Comparison of ENCODE assay signal across 1 cellular context in the genomic region with DNA sequence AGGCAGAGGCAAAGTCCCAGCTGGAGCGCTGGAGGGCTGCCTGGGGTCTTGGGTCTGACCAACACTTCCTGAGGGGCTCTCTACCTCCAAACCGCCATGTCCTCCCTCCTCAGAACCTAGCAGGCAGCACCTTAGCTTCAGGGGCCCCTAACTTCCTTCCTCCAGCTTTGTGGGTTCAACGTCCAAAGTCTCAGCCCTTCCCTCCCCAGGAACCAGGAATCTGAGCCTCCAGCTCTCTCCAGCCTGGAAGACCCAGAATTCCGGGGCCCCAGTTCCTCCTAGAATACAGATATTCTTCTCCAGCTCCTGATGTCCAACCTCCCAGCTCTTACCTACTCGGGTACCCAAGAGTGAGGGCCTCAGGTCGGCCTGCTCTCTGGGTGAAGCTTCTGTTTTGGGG.
TF ChIP-seq lines count a peak whose summit lies in the region.

No MANE protein-coding gene starts in this region.

TF ChIP-seq in HepG2, 621 proteins besides CTCF, POLR2A, EP300 and RAD21:
- TF ChIP-seq ZNF614 (CRISPR knock-in tag; IDR thresholded peaks at IDR 0.05; ENCODE audit: borderline replicate concordance) (no peak), KDM3A (CRISPR knock-in tag; IDR thresholded peaks at IDR 0.05; ENCODE audit: low read depth) (no peak), ZNF24 (IDR thresholded peaks at IDR 0.05) (no peak), HNF4G (IDR thresholded peaks at IDR 0.05; ENCODE audit: borderline replicate concordance, low read depth, low read length) (peak; percentile 9; the same call in 1 of the 2 replicates), HNF4G (CRISPR knock-in tag; IDR thresholded peaks at IDR 0.05; ENCODE audit: borderline replicate concordance, low read depth) (no peak), HNF4A (CRISPR knock-in tag; IDR thresholded peaks at IDR 0.05) (peak; percentile 10; the same call in 1 of the 2 replicates), KDM1A (CRISPR knock-in tag; IDR thresholded peaks at IDR 0.05) (no peak), ZNF235 (CRISPR knock-in tag; IDR thresholded peaks at IDR 0.05; ENCODE audit: borderline replicate concordance) (no peak)
- TF ChIP-seq, protein P1, sequence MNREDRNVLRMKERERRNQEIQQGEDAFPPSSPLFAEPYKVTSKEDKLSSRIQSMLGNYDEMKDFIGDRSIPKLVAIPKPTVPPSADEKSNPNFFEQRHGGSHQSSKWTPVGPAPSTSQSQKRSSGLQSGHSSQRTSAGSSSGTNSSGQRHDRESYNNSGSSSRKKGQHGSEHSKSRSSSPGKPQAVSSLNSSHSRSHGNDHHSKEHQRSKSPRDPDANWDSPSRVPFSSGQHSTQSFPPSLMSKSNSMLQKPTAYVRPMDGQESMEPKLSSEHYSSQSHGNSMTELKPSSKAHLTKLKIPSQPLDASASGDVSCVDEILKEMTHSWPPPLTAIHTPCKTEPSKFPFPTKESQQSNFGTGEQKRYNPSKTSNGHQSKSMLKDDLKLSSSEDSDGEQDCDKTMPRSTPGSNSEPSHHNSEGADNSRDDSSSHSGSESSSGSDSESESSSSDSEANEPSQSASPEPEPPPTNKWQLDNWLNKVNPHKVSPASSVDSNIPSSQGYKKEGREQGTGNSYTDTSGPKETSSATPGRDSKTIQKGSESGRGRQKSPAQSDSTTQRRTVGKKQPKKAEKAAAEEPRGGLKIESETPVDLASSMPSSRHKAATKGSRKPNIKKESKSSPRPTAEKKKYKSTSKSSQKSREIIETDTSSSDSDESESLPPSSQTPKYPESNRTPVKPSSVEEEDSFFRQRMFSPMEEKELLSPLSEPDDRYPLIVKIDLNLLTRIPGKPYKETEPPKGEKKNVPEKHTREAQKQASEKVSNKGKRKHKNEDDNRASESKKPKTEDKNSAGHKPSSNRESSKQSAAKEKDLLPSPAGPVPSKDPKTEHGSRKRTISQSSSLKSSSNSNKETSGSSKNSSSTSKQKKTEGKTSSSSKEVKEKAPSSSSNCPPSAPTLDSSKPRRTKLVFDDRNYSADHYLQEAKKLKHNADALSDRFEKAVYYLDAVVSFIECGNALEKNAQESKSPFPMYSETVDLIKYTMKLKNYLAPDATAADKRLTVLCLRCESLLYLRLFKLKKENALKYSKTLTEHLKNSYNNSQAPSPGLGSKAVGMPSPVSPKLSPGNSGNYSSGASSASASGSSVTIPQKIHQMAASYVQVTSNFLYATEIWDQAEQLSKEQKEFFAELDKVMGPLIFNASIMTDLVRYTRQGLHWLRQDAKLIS (CRISPR knock-in tag; IDR thresholded peaks at IDR 0.05), result no peak
- TF ChIP-seq, protein P2, sequence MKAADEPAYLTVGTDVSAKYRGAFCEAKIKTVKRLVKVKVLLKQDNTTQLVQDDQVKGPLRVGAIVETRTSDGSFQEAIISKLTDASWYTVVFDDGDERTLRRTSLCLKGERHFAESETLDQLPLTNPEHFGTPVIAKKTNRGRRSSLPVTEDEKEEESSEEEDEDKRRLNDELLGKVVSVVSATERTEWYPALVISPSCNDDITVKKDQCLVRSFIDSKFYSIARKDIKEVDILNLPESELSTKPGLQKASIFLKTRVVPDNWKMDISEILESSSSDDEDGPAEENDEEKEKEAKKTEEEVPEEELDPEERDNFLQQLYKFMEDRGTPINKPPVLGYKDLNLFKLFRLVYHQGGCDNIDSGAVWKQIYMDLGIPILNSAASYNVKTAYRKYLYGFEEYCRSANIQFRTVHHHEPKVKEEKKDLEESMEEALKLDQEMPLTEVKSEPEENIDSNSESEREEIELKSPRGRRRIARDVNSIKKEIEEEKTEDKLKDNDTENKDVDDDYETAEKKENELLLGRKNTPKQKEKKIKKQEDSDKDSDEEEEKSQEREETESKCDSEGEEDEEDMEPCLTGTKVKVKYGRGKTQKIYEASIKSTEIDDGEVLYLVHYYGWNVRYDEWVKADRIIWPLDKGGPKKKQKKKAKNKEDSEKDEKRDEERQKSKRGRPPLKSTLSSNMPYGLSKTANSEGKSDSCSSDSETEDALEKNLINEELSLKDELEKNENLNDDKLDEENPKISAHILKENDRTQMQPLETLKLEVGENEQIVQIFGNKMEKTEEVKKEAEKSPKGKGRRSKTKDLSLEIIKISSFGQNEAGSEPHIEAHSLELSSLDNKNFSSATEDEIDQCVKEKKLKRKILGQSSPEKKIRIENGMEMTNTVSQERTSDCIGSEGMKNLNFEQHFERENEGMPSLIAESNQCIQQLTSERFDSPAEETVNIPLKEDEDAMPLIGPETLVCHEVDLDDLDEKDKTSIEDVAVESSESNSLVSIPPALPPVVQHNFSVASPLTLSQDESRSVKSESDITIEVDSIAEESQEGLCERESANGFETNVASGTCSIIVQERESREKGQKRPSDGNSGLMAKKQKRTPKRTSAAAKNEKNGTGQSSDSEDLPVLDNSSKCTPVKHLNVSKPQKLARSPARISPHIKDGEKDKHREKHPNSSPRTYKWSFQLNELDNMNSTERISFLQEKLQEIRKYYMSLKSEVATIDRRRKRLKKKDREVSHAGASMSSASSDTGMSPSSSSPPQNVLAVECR (CRISPR knock-in tag; IDR thresholded peaks at IDR 0.05; ENCODE audit: borderline replicate concordance), result 0 out of 2 replicates have a peak, but pooled peaks have one; percentile 3
- TF ChIP-seq, protein P3, sequence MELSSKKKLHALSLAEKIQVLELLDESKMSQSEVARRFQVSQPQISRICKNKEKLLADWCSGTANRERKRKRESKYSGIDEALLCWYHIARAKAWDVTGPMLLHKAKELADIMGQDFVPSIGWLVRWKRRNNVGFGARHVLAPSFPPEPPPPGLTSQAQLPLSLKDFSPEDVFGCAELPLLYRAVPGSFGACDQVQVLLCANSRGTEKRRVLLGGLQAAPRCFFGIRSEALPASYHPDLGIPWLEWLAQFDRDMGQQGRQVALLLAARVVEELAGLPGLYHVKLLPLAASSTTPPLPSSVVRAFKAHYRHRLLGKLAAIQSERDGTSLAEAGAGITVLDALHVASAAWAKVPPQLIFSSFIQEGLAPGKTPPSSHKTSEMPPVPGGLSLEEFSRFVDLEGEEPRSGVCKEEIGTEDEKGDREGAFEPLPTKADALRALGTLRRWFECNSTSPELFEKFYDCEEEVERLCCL (CRISPR knock-in tag; IDR thresholded peaks at IDR 0.05; ENCODE audit: borderline replicate concordance), result no peak
- TF ChIP-seq, protein P4, sequence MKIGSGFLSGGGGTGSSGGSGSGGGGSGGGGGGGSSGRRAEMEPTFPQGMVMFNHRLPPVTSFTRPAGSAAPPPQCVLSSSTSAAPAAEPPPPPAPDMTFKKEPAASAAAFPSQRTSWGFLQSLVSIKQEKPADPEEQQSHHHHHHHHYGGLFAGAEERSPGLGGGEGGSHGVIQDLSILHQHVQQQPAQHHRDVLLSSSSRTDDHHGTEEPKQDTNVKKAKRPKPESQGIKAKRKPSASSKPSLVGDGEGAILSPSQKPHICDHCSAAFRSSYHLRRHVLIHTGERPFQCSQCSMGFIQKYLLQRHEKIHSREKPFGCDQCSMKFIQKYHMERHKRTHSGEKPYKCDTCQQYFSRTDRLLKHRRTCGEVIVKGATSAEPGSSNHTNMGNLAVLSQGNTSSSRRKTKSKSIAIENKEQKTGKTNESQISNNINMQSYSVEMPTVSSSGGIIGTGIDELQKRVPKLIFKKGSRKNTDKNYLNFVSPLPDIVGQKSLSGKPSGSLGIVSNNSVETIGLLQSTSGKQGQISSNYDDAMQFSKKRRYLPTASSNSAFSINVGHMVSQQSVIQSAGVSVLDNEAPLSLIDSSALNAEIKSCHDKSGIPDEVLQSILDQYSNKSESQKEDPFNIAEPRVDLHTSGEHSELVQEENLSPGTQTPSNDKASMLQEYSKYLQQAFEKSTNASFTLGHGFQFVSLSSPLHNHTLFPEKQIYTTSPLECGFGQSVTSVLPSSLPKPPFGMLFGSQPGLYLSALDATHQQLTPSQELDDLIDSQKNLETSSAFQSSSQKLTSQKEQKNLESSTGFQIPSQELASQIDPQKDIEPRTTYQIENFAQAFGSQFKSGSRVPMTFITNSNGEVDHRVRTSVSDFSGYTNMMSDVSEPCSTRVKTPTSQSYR (CRISPR knock-in tag; IDR thresholded peaks at IDR 0.05; ENCODE audit: borderline replicate concordance), result no peak
